ENCODE assay signal across 12 cellular contexts in genomic region chr9:83976372-83976771, GRCh38. TPM values are rescaled to one million over a fixed set of nuclear protein-coding genes. Genes with fewer than 3 reads are reported as not detected.
DNase-seq lines count a peak whose midpoint lies in the region; ATAC-seq and TF ChIP-seq lines count a peak whose summit lies in the region.
"Had no signal": no experiment of that assay in that cellular context is flagged by ENCODE, and none has a peak within 500 bp of the region (broad histone marks: within the 10 kb centered on the region; RNA-seq: fewer than 3 reads in every experiment).

No MANE protein-coding gene starts in this region.

- H3K36me3 ChIP-seq in BLaER1 treated with 17β-estradiol and CSF1 and Interleukin-3, amounts not matched to agents 10 nM and 100 nM, result peaks cover 66 to 80% (median 79%) of the 10 kb centered on the region in 11 experiments
- peaks cover 36 to 78% (median 49%) of the 10 kb centered on the region in 3 experiments for H3K36me3 ChIP-seq in naive thymus-derived CD4-positive, alpha-beta T cell (ENCODE audit: control insufficient read depth in 2 of 3, insufficient read depth in 3 of 3, low read length in 3 of 3)

- no peaks in the 10 kb centered on the region for H3K27me3 ChIP-seq in BLaER1 treated with 17β-estradiol and CSF1 and Interleukin-3, amounts not matched to agents 10 nM and 100 nM
- no peaks in the 10 kb centered on the region for H3K27me3 ChIP-seq in naive thymus-derived CD4-positive, alpha-beta T cell (ENCODE audit: control insufficient read depth in 2 of 2, insufficient read depth in 2 of 2, low read length in 2 of 2)
- H3K27me3 ChIP-seq: MG63, tibial nerve had no signal

- no peak for ATAC-seq in naive thymus-derived CD4-positive, alpha-beta T cell
- ATAC-seq in HG03139 (IDR thresholded peaks at IDR 0.05; ENCODE audit: unreplicated experiment), result no peak
- no peak for ATAC-seq in HG03159 (IDR thresholded peaks at IDR 0.05; ENCODE audit: unreplicated experiment)
- ATAC-seq: left colon had no signal

- CTCF ChIA-PET in Calu3 (lab: Charles Lee), result no interaction called here
- CTCF ChIA-PET in naive thymus-derived CD4-positive, alpha-beta T cell (lab: Charles Lee), result no interaction called here

- peaks cover 98% of the 10 kb centered on the region for H3K36me3 Mint-ChIP-seq in Calu3 (ENCODE audit: insufficient read depth, unreplicated experiment)
- H3K36me3 Mint-ChIP-seq in activated naive CD8-positive, alpha-beta T cell treated with anti-CD3 and anti-CD28 coated beads for 36 hours, result peaks cover 76% of the 10 kb centered on the region
- H3K36me3 Mint-ChIP-seq in naive thymus-derived CD4-positive, alpha-beta T cell, result peaks cover 27 to 60% (median 53%) of the 10 kb centered on the region in 5 donors

- no peak overlapping the region; a peak in 1 of 22 replicates for H3K27ac ChIP-seq in BLaER1 treated with 17β-estradiol and CSF1 and Interleukin-3, amounts not matched to agents 10 nM and 100 nM
- peak overlapping the region; percentile 99 for H3K27ac ChIP-seq in naive thymus-derived CD4-positive, alpha-beta T cell (ENCODE audit: low read depth, low read length)
- H3K27ac ChIP-seq: tibial nerve had no signal

- peaks cover 23% of the 10 kb centered on the region for H3K4me1 Mint-ChIP-seq in Calu3 (ENCODE audit: low read depth, unreplicated experiment)
- peaks cover 51% of the 10 kb centered on the region for H3K4me1 Mint-ChIP-seq in activated naive CD8-positive, alpha-beta T cell treated with anti-CD3 and anti-CD28 coated beads for 36 hours
- peaks cover 48 to 74% (median 55%) of the 10 kb centered on the region in 7 donors for H3K4me1 Mint-ChIP-seq in naive thymus-derived CD4-positive, alpha-beta T cell

- peak overlapping the region in 4 of 10 experiments; percentile 84 to 99 (median 94); a peak in 4 of 20 replicates for H3K4me3 ChIP-seq in BLaER1 treated with 17β-estradiol and CSF1 and Interleukin-3, amounts not matched to agents 10 nM and 100 nM
- no peak overlapping the region for H3K4me3 ChIP-seq in naive thymus-derived CD4-positive, alpha-beta T cell (ENCODE audit: low read length)
- H3K4me3 ChIP-seq: tibial nerve had no signal

- BruUV-seq in Calu3 (replicated peaks; lab: Mats Ljungman, UMichigan), result no TSS peak

- no peaks in the 10 kb centered on the region for H3K9me3 Mint-ChIP-seq in Calu3 (ENCODE audit: low read depth, unreplicated experiment)
- no peaks in the 10 kb centered on the region for H3K9me3 Mint-ChIP-seq in activated naive CD8-positive, alpha-beta T cell treated with anti-CD3 and anti-CD28 coated beads for 36 hours
- peaks cover 0 to 6% (median 0%) of the 10 kb centered on the region in 11 donors for H3K9me3 Mint-ChIP-seq in naive thymus-derived CD4-positive, alpha-beta T cell

- no peaks in the 10 kb centered on the region for H3K27me3 Mint-ChIP-seq in Calu3 (ENCODE audit: unreplicated experiment)
- H3K27me3 Mint-ChIP-seq in activated naive CD8-positive, alpha-beta T cell treated with anti-CD3 and anti-CD28 coated beads for 36 hours, result no peaks in the 10 kb centered on the region
- no peaks in the 10 kb centered on the region for H3K27me3 Mint-ChIP-seq in naive thymus-derived CD4-positive, alpha-beta T cell

- TF ChIP-seq CTCF in Calu3 (IDR thresholded peaks at IDR 0.05; ENCODE audit: unreplicated experiment), result no peak

- H3K4me3 Mint-ChIP-seq in Calu3 (ENCODE audit: low read depth, unreplicated experiment), result peak overlapping the region; percentile 87
- peak overlapping the region; percentile 100 for H3K4me3 Mint-ChIP-seq in activated naive CD8-positive, alpha-beta T cell treated with anti-CD3 and anti-CD28 coated beads for 36 hours
- H3K4me3 Mint-ChIP-seq in naive thymus-derived CD4-positive, alpha-beta T cell, result peak overlapping the region in 8 of 10 donors; percentile 4 to 100 (median 32)

- H3K4me1 ChIP-seq in BLaER1 treated with 17β-estradiol and CSF1 and Interleukin-3, amounts not matched to agents 10 nM and 100 nM, result peaks cover 31 to 60% (median 43%) of the 10 kb centered on the region in 10 experiments; a peak in 19 of 20 replicates
- peaks cover 33% of the 10 kb centered on the region in 2 donors for H3K4me1 ChIP-seq in naive thymus-derived CD4-positive, alpha-beta T cell (ENCODE audit: control insufficient read depth in 2 of 2, insufficient read depth in 2 of 2, low read length in 2 of 2)

- no peak overlapping the region for H3K27ac Mint-ChIP-seq in Calu3 (ENCODE audit: unreplicated experiment)
- H3K27ac Mint-ChIP-seq in activated naive CD8-positive, alpha-beta T cell treated with anti-CD3 and anti-CD28 coated beads for 36 hours, result peak overlapping the region; percentile 99
- peak overlapping the region in 5 of 9 donors; percentile 20 to 99 (median 51) for H3K27ac Mint-ChIP-seq in naive thymus-derived CD4-positive, alpha-beta T cell

- peak overlapping the region; percentile 76 to 91 (median 85); a peak in 19 of 22 replicates for H3K4me2 ChIP-seq in BLaER1 treated with 17β-estradiol and CSF1 and Interleukin-3, amounts not matched to agents 10 nM and 100 nM

- POLR2A ChIA-PET in naive thymus-derived CD4-positive, alpha-beta T cell (lab: Charles Lee), result interaction anchor here (0.8 to 4.8 kb wide), 2 partner anchors 12 to 17 kb away, joined by 3 to 35 read pairs; no protein-coding TSS in a partner anchor

- no peak for DNase-seq in Calu3
- DNase-seq in activated naive CD8-positive, alpha-beta T cell treated with anti-CD3 and anti-CD28 coated beads for 36 hours, result no peak
- no peak for DNase-seq in naive thymus-derived CD4-positive, alpha-beta T cell
- DNase-seq in activated CD4-positive, CD25-positive, alpha-beta regulatory T cell (lab: John Stamatoyannopoulos, UW), result no peak
- DNase-seq in GM03348 (ENCODE audit: low spot score), result no peak
- DNase-seq: aorta, left colon, MG63 had no signal

- intact Hi-C loops in Calu3 (cut with micrococcal nuclease; ENCODE audit: unreplicated experiment), result no loop called here
- intact Hi-C loops in naive thymus-derived CD4-positive, alpha-beta T cell (cut with micrococcal nuclease), result no loop called here

- H3K9ac ChIP-seq in BLaER1 treated with 17β-estradiol and CSF1 and Interleukin-3, amounts not matched to agents 10 nM and 100 nM, result no peak overlapping the region; a peak in 2 of 22 replicates

- peaks cover 80 to 82% (median 81%) of the 10 kb centered on the region in 11 experiments for H4K20me1 ChIP-seq in BLaER1 treated with 17β-estradiol and CSF1 and Interleukin-3, amounts not matched to agents 10 nM and 100 nM

- no peaks in the 10 kb centered on the region for H3K9me3 ChIP-seq in BLaER1 treated with 17β-estradiol and CSF1 and Interleukin-3, amounts not matched to agents 10 nM and 100 nM (replicated peaks in 1 of 11)
- H3K9me3 ChIP-seq in naive thymus-derived CD4-positive, alpha-beta T cell (ENCODE audit: control insufficient read depth in 2 of 3, low read length in 3 of 3), result no peaks in the 10 kb centered on the region
- H3K9me3 ChIP-seq: MG63, tibial nerve had no signal

RNA-seq across cellular contexts. Expression of gene HNRNPK, which starts 3.6 kb away (rescaled TPM):
- total RNA-seq in Calu3 (2022), result 517 and 543 TPM in 2 replicates
- total RNA-seq in activated naive CD8-positive, alpha-beta T cell treated with anti-CD3 and anti-CD28 coated beads for 36 hours, result 100 to 1,000 TPM; 874 to 924 TPM
- 100 to 1,000 TPM; 537 to 766 (median 589) TPM for total RNA-seq in naive thymus-derived CD4-positive, alpha-beta T cell
- 100 to 1,000 TPM; 918 to 958 TPM for polyA plus RNA-seq in naive thymus-derived CD4-positive, alpha-beta T cell

RNA-seq across cellular contexts. Expression of gene RMI1, which starts 4.2 kb away (rescaled TPM):
- total RNA-seq in Calu3 (2022), result 13.4 and 15.4 TPM in 2 replicates
- total RNA-seq in activated naive CD8-positive, alpha-beta T cell treated with anti-CD3 and anti-CD28 coated beads for 36 hours, result 10 to 100 TPM; 33.4 to 34.4 TPM
- total RNA-seq in naive thymus-derived CD4-positive, alpha-beta T cell, result 10 to 100 TPM in 1 of 5 experiments, 1 to 10 TPM in 4; 1.6 to 24.8 (median 5.2) TPM
- 1 to 10 TPM; 5.8 to 6.7 TPM for polyA plus RNA-seq in naive thymus-derived CD4-positive, alpha-beta T cell

RNA-seq across cellular contexts. Expression of gene KIF27, which starts 55.1 kb away (rescaled TPM):
- total RNA-seq in Calu3 (2022), result 5.8 and 6.6 TPM in 2 replicates
- 1 to 10 TPM; 1.9 to 2.0 TPM for total RNA-seq in activated naive CD8-positive, alpha-beta T cell treated with anti-CD3 and anti-CD28 coated beads for 36 hours
- 1 to 10 TPM; 3.5 to 6.7 (median 5.3) TPM for total RNA-seq in naive thymus-derived CD4-positive, alpha-beta T cell
- polyA plus RNA-seq in naive thymus-derived CD4-positive, alpha-beta T cell, result 1 to 10 TPM; 1.3 to 2.0 TPM

Comparison
In these comparisons a context has a peak if more than half of its experiments do, and no peak if none do; other contexts are left out.
1. H3K4me3 Mint-ChIP-seq: peak in every context shown above with its lines; median percentile 100 in activated naive CD8-positive, alpha-beta T cell treated with anti-CD3 and anti-CD28 coated beads for 36 hours; 87 in Calu3; 32 in naive thymus-derived CD4-positive, alpha-beta T cell.